23 cellular contexts compared by ENCODE assay signal in genomic region chr4:26307027-26307426, GRCh38. TPM values are rescaled to one million over a fixed set of nuclear protein-coding genes. Genes with fewer than 3 reads are reported as not detected.
DNase-seq lines count a peak whose midpoint lies in the region; ATAC-seq and TF ChIP-seq lines count a peak whose summit lies in the region.
"Had no signal": no experiment of that assay in that cellular context is flagged by ENCODE, and none has a peak within 500 bp of the region (broad histone marks: within the 10 kb centered on the region; RNA-seq: fewer than 3 reads in every experiment).

No MANE protein-coding gene starts in this region.

- no peaks in the 10 kb centered on the region for H3K9me3 ChIP-seq in endodermal cell (ENCODE audit: control insufficient read depth, low read length)
- H3K9me3 ChIP-seq: suprapubic skin had no signal

- H3K4me3 ChIP-seq in endodermal cell (ENCODE audit: low read length), result no peak overlapping the region
- H3K4me3 ChIP-seq: skin epidermis, suprapubic skin had no signal

- no peaks in the 10 kb centered on the region for H3K27me3 Mint-ChIP-seq in activated T-cell treated with anti-CD3 and anti-CD28 coated beads, Interleukin-2, amount 50 U/mL, for 4 hours (ENCODE audit: low read depth)
- H3K27me3 Mint-ChIP-seq in activated naive CD8-positive, alpha-beta T cell, result no peaks in the 10 kb centered on the region
- no peaks in the 10 kb centered on the region for H3K27me3 Mint-ChIP-seq in endodermal cell (ENCODE audit: insufficient read depth)
- H3K27me3 Mint-ChIP-seq: progenitor cell of endocrine pancreas had no signal

- no peak overlapping the region for H3K4me3 Mint-ChIP-seq in activated T-cell treated with anti-CD3 and anti-CD28 coated beads, Interleukin-2, amount 50 U/mL, for 4 hours
- no peak overlapping the region for H3K4me3 Mint-ChIP-seq in activated naive CD8-positive, alpha-beta T cell
- no peak overlapping the region for H3K4me3 Mint-ChIP-seq in endodermal cell
- H3K4me3 Mint-ChIP-seq: B cell; natural killer cell treated with Interleukin-12 subunit alpha and Interleukin-12 subunit beta and Interleukin-15 and Interleukin-18, amount 100 ng/mL, for 72 hours had no signal

- TF ChIP-seq CTCF in endodermal cell (conservative IDR thresholded peaks at IDR 0.05), result no peak

- H3K36me3 Mint-ChIP-seq in activated T-cell treated with anti-CD3 and anti-CD28 coated beads, Interleukin-2, amount 50 U/mL, for 4 hours (ENCODE audit: insufficient read depth), result no peaks in the 10 kb centered on the region
- H3K36me3 Mint-ChIP-seq in activated naive CD8-positive, alpha-beta T cell, result no peaks in the 10 kb centered on the region
- no peaks in the 10 kb centered on the region for H3K36me3 Mint-ChIP-seq in endodermal cell (ENCODE audit: low read depth)
- H3K36me3 Mint-ChIP-seq: natural killer cell treated with Interleukin-12 subunit alpha and Interleukin-12 subunit beta and Interleukin-15 and Interleukin-18, amount 100 ng/mL, for 72 hours had no signal

- H3K4me1 Mint-ChIP-seq in activated T-cell treated with anti-CD3 and anti-CD28 coated beads, Interleukin-2, amount 50 U/mL, for 4 hours (ENCODE audit: low read depth), result peaks cover 15% of the 10 kb centered on the region
- H3K4me1 Mint-ChIP-seq in activated naive CD8-positive, alpha-beta T cell (ENCODE audit: low read depth), result peaks cover 30% of the 10 kb centered on the region
- H3K4me1 Mint-ChIP-seq in endodermal cell, result no peaks in the 10 kb centered on the region

- ATAC-seq in activated T-cell treated with anti-CD3 and anti-CD28 coated beads, Interleukin-2, amount 50 U/mL, for 4 hours, result peak; percentile 65 to 82
- peak; percentile 79 for ATAC-seq in stimulated activated naive CD8-positive, alpha-beta T cell treated with anti-CD3 and anti-CD28 coated beads, Interleukin-15, Interleukin-2, amounts not matched to agents 100 U/mL and 50 U/mL, for 24 hours
- ATAC-seq: natural killer cell treated with Interleukin-12 subunit alpha and Interleukin-12 subunit beta and Interleukin-15 and Interleukin-18, amount 100 ng/mL, for 72 hours had no signal

- no peaks in the 10 kb centered on the region for H3K27me3 ChIP-seq in endodermal cell (ENCODE audit: control insufficient read depth, insufficient read depth, low read length, poor library complexity, severe bottlenecking)
- H3K27me3 ChIP-seq: brain microvascular endothelial cell, suprapubic skin had no signal

- no peaks in the 10 kb centered on the region for H3K9me3 Mint-ChIP-seq in activated T-cell treated with anti-CD3 and anti-CD28 coated beads, Interleukin-2, amount 50 U/mL, for 4 hours
- H3K9me3 Mint-ChIP-seq in activated naive CD8-positive, alpha-beta T cell (ENCODE audit: low read depth), result no peaks in the 10 kb centered on the region
- no peaks in the 10 kb centered on the region for H3K9me3 Mint-ChIP-seq in endodermal cell
- H3K9me3 Mint-ChIP-seq: natural killer cell treated with Interleukin-12 subunit alpha and Interleukin-12 subunit beta and Interleukin-15 and Interleukin-18, amount 100 ng/mL, for 72 hours had no signal

- WGBS in endodermal cell (ENCODE audit: insufficient coverage in 1 of 2, insufficient read length in 1 of 2), 2 experiments, result 92 to 100% methylated on average over 1 to 3 of the region's 3 CpGs

- no peaks in the 10 kb centered on the region for H3K36me3 ChIP-seq in endodermal cell (ENCODE audit: control insufficient read depth, insufficient read depth, low read length)
- H3K36me3 ChIP-seq: brain microvascular endothelial cell, suprapubic skin had no signal

- no peak for DNase-seq in activated T-cell treated with anti-CD3 and anti-CD28 coated beads, Interleukin-2, amount 50 U/mL, for 4 hours
- no peak for DNase-seq in activated T-cell treated with anti-CD3 and anti-CD28 coated beads, Interleukin-2, amount 50 U/mL, for 1 hour
- DNase-seq in NCI-H1417 treated with DMSO at 0.1 percent for 48 hours (lab: John Stamatoyannopoulos, UW) (peak; percentile 29), endodermal cell (no peak), germinal center (ENCODE audit: low spot score) (no peak)
- DNase-seq in stimulated activated naive CD8-positive, alpha-beta T cell treated with anti-CD3 and anti-CD28 coated beads, Interleukin-15, Interleukin-2, amounts not matched to agents 100 U/mL and 50 U/mL, for 24 hours, result no peak
- DNase-seq: activated CD4-positive, alpha-beta T cell treated with anti-CD3 and anti-CD28 coated beads, Interleukin-2, amount 50 U/mL, for 48 hours; activated gamma-delta T cell; brain microvascular endothelial cell; COR-L47; cortex of kidney; EL; KBM-7; NCI-H1092; NCI-H2107; NCI-H774; stimulated activated CD4-positive, alpha-beta T cell treated with anti-CD3 and anti-CD28 coated beads, Interleukin-4, amount 100 ng/mL, for 1 hour had no signal

- H3K4me1 ChIP-seq in endodermal cell (ENCODE audit: control insufficient read depth, insufficient read depth, low read length), result no peaks in the 10 kb centered on the region

- no peak overlapping the region for H3K27ac ChIP-seq in endodermal cell (ENCODE audit: low read depth, low read length)
- H3K27ac ChIP-seq: brain microvascular endothelial cell, skin epidermis, suprapubic skin had no signal

- peak overlapping the region; percentile 79 for H3K27ac Mint-ChIP-seq in activated naive CD8-positive, alpha-beta T cell
- no peak overlapping the region for H3K27ac Mint-ChIP-seq in endodermal cell
- H3K27ac Mint-ChIP-seq: B cell; natural killer cell treated with Interleukin-12 subunit alpha and Interleukin-12 subunit beta and Interleukin-15 and Interleukin-18, amount 100 ng/mL, for 72 hours; progenitor cell of endocrine pancreas had no signal

- no peak overlapping the region for H3K9ac ChIP-seq in endodermal cell (ENCODE audit: extremely low read depth, low read length, poor library complexity, severe bottlenecking)

RNA-seq across cellular contexts. Expression of gene RBPJ, which starts 13.8 kb away (rescaled TPM):
- total RNA-seq in activated T-cell treated with anti-CD3 and anti-CD28 coated beads, Interleukin-2, amount 50 U/mL, for 4 hours, result 100 to 1,000 TPM; 164 to 194 (median 182) TPM
- total RNA-seq in endodermal cell, result 10 to 100 TPM; 71.1 to 78.0 TPM
- 76.5 TPM for polyA plus RNA-seq in endodermal cell (2013, experiment 1 of 2)
- polyA plus RNA-seq in endodermal cell (2013, experiment 2 of 2), result 71.4 TPM
